26 cellular contexts compared by ENCODE assay signal in the genomic region with DNA sequence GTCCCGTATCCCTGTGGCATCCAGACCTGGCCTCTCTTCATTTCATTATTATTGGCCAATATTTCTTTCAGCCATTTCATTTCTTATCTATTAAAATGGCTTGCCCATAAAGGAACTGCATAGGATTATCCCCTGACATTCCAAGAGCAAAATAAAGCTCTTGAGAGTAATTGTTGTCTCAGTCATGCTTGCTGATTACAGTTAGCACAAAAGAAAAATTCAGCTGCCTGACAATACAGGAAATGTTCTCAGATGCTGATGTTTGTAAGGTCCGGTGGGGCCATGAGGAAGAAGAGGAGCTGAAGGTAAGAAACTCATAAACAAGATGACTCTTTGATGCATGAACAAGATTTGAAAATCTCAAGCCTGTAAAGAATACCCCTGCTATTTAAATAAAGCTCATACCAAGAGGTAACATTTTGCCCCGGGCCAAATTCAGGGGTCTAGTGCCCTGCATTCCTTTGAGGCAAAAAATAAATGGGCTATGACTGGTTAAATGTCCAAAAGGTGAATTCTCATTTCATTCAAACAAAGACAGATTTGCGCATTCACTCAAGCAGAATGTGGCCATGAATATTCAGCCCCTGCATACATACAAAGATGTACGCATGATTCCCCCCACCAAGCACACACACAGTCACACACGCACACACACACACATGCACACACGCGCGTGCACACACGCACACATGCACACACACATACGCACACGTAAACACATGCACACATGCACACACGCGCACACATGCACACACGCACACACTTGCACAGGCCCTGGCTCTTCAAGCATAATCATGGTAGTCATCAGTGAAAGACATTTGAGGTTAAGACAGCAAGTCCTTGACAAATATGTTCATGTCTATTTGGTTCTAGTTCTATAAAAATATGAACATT. TPM values are rescaled to one million over a fixed set of nuclear protein-coding genes. Genes with fewer than 3 reads are reported as not detected.
DNase-seq lines count a peak whose midpoint lies in the region; ATAC-seq and TF ChIP-seq lines count a peak whose summit lies in the region.
"Had no signal": no experiment of that assay in that cellular context is flagged by ENCODE, and none has a peak within 500 bp of the region (broad histone marks: within the 10 kb centered on the region; RNA-seq: fewer than 3 reads in every experiment).

No MANE protein-coding gene starts in this region.

- in situ Hi-C loops in IMR-90 (cut with MboI; ENCODE audit: low sequenced_read_pairs), result no loop called here

- POLR2A ChIA-PET in IMR-90 (lab: Charles Lee; ENCODE audit: unreplicated experiment), result no interaction called here

- H4K8ac ChIP-seq in IMR-90 (ENCODE audit: low read depth in 2 of 2, low read length in 2 of 2), result peak overlapping the region in 1 of 2 experiments; percentile 10; a peak in 1 of 4 replicates

- no peak overlapping the region for H3K27ac ChIP-seq in IMR-90 (ENCODE audit: insufficient read depth, low read length)
- H3K27ac ChIP-seq in epithelial cell of prostate, result peak overlapping the region; percentile 63
- H3K27ac ChIP-seq in neural cell (ENCODE audit: low read length), result no peak overlapping the region
- H3K27ac ChIP-seq in sigmoid colon, result no peak overlapping the region
- H3K27ac ChIP-seq: left ventricle myocardium inferior, Peyer's patch, thoracic aorta had no signal

- H3K9me2 ChIP-seq in neural cell (ENCODE audit: insufficient read depth, low read length), result no peaks in the 10 kb centered on the region

- no peak overlapping the region for H3K4me3 ChIP-seq in IMR-90 (ENCODE audit: insufficient read depth, low read depth, low read length)
- H3K4me3 ChIP-seq in neural cell (ENCODE audit: low read length), result no peak overlapping the region
- H3K4me3 ChIP-seq in sigmoid colon, result no peak overlapping the region
- H3K4me3 ChIP-seq: GM23248, heart right ventricle, left ventricle myocardium inferior, Peyer's patch, thoracic aorta had no signal

- no peak overlapping the region for H2AFZ ChIP-seq in IMR-90 (replicated peaks; ENCODE audit: low read length, poor library complexity)
- H2AFZ ChIP-seq in neural cell (ENCODE audit: low read depth, low read length), result peak overlapping the region; percentile 37
- H2AFZ ChIP-seq: GM23248 had no signal

- no peak overlapping the region for H3K27ac Mint-ChIP-seq in chondrocyte (ENCODE audit: unreplicated experiment)

- H3K36me3 Mint-ChIP-seq in chondrocyte (ENCODE audit: low read depth), result no peaks in the 10 kb centered on the region
- H3K36me3 Mint-ChIP-seq: brain had no signal

- H2BK20ac ChIP-seq in IMR-90 (ENCODE audit: low read depth, low read length), result peak overlapping the region; percentile 27; the same call in 1 of the 2 replicates

- H3K56ac ChIP-seq in IMR-90 (ENCODE audit: extremely low read depth, insufficient read depth, low read length), result no peak overlapping the region

- H3K9ac ChIP-seq in IMR-90 (ENCODE audit: low read depth, low read length) (no peak overlapping the region), neural cell (ENCODE audit: low read length) (no peak overlapping the region)
- H3K9ac ChIP-seq: GM23248 had no signal

- intact Hi-C loops in IMR-90 (cut with micrococcal nuclease) (no loop called here), sigmoid colon (cut with DNase I) (no loop called here)

- no CpG with 5 or more reads among the region's 15 CpGs for WGBS in IMR-90 (ENCODE audit: extremely low coverage in 2 of 2, insufficient read length in 1 of 2), 2 experiments
- WGBS in sigmoid colon, 2 donors, result 86 to 87% methylated on average over 15 of the region's 15 CpGs

- no peaks in the 10 kb centered on the region for H3K9me3 ChIP-seq in IMR-90 (ENCODE audit: control insufficient read depth, insufficient read depth, low read length)
- no peaks in the 10 kb centered on the region for H3K9me3 ChIP-seq in neural cell (ENCODE audit: low read length)
- no peaks in the 10 kb centered on the region for H3K9me3 ChIP-seq in sigmoid colon
- H3K9me3 ChIP-seq: heart right ventricle, left ventricle myocardium inferior, Peyer's patch, thoracic aorta had no signal

- H3K27me3 ChIP-seq in IMR-90 (ENCODE audit: control insufficient read depth, insufficient read depth, low read length), result no peaks in the 10 kb centered on the region
- no peaks in the 10 kb centered on the region for H3K27me3 ChIP-seq in neural cell (ENCODE audit: insufficient read depth, low read depth, low read length)
- H3K27me3 ChIP-seq in sigmoid colon, result peaks cover 0 to 12% (median 9%) of the 10 kb centered on the region in 3 donors
- H3K27me3 ChIP-seq: heart right ventricle, Peyer's patch had no signal

- H4K5ac ChIP-seq in IMR-90 (ENCODE audit: low read depth, low read length), result peak overlapping the region; percentile 11; the same call in 1 of the 2 replicates

- H3K36me3 ChIP-seq in IMR-90 (ENCODE audit: control insufficient read depth, insufficient read depth, low read length) (no peaks in the 10 kb centered on the region), neural cell (ENCODE audit: insufficient read depth, low read length) (no peaks in the 10 kb centered on the region), sigmoid colon (no peaks in the 10 kb centered on the region)
- H3K36me3 ChIP-seq: heart right ventricle, left ventricle myocardium inferior, Peyer's patch, thoracic aorta had no signal

- peaks cover 14% of the 10 kb centered on the region for H3K9me1 ChIP-seq in IMR-90 (ENCODE audit: insufficient read depth, low read length)

- H3K79me1 ChIP-seq in IMR-90 (ENCODE audit: low read depth in 1 of 2, low read length in 2 of 2), result no peaks in the 10 kb centered on the region

- no peaks in the 10 kb centered on the region for H3K27me3 Mint-ChIP-seq in chondrocyte (ENCODE audit: low read depth)

- CTCF ChIA-PET in IMR-90 (lab: Yijun Ruan, JAX), result interaction anchor here (0.6 kb wide), 1 partner anchor 28 kb away, joined by 3 read pairs; no protein-coding TSS in a partner anchor

- H3K4me2 ChIP-seq in IMR-90 (ENCODE audit: low read depth, low read length) (no peak overlapping the region), neural cell (ENCODE audit: low read length) (no peak overlapping the region)

- no peak overlapping the region for H3K4me3 Mint-ChIP-seq in chondrocyte (ENCODE audit: unreplicated experiment)
- H3K4me3 Mint-ChIP-seq: brain had no signal

- H2BK15ac ChIP-seq in IMR-90 (ENCODE audit: low read depth, low read length), result 0 out of 3 replicates have a peak overlapping the region, but pooled peaks have one; percentile 7

- H3F3A ChIP-seq in neural cell (ENCODE audit: insufficient read depth, low read length, poor library complexity, severe bottlenecking), result no peaks in the 10 kb centered on the region

- dilution Hi-C loops in IMR-90 (cut with HindIII; ENCODE audit: low sequenced_read_pairs, unreplicated experiment), result no loop called here

- peak overlapping the region; percentile 48; the same call in 1 of the 2 replicates for H2BK120ac ChIP-seq in IMR-90 (ENCODE audit: low read depth, low read length)

- TF ChIP-seq RAD21 in IMR-90 (IDR thresholded peaks at IDR 0.05; ENCODE audit: low read length) (no peak), neural cell (conservative IDR thresholded peaks at IDR 0.05) (no peak)

- TF ChIP-seq EP300 in neural cell (conservative IDR thresholded peaks at IDR 0.05; ENCODE audit: poor library complexity, severe bottlenecking), result no peak
- no peak for TF ChIP-seq EP300 in sigmoid colon (IDR thresholded peaks at IDR 0.05)

- no peak for ATAC-seq in IMR-90 (ENCODE audit: low read depth)
- ATAC-seq: heart right ventricle; stimulated activated naive CD8-positive, alpha-beta T cell treated with anti-CD3 and anti-CD28 coated beads, Interleukin-15, Interleukin-2, amounts not matched to agents 100 U/mL and 50 U/mL, for 24 hours had no signal

- H3K9me3 Mint-ChIP-seq in chondrocyte (ENCODE audit: low read depth), result no peaks in the 10 kb centered on the region
- H3K9me3 Mint-ChIP-seq: brain had no signal

- H4K20me1 ChIP-seq in IMR-90 (ENCODE audit: insufficient read depth, low read length) (no peaks in the 10 kb centered on the region), neural cell (ENCODE audit: insufficient read depth) (no peaks in the 10 kb centered on the region)

- peaks cover 13% of the 10 kb centered on the region for H3K4me1 ChIP-seq in IMR-90 (ENCODE audit: control insufficient read depth, insufficient read depth, low read length)
- peaks cover 0 to 11% (median 5%) of the 10 kb centered on the region in 4 donors for H3K4me1 ChIP-seq in sigmoid colon
- H3K4me1 ChIP-seq: Peyer's patch had no signal

- peak overlapping the region; percentile 77 for H2AK5ac ChIP-seq in IMR-90 (ENCODE audit: low read depth, low read length)

- TF ChIP-seq CTCF in IMR-90 (conservative IDR thresholded peaks at IDR 0.05; ENCODE audit: low read depth, low read length) (no peak), neural cell (IDR thresholded peaks at IDR 0.05; ENCODE audit: poor library complexity, severe bottlenecking) (no peak), chondrocyte (IDR thresholded peaks at IDR 0.05) (no peak), sigmoid colon (IDR thresholded peaks at IDR 0.05) (no peak)

- no peak overlapping the region for H2BK5ac ChIP-seq in IMR-90 (ENCODE audit: low read depth, low read length, poor library complexity, severe bottlenecking)

- BruUV-seq in IMR-90 (replicated peaks; lab: Mats Ljungman, UMichigan), result no TSS peak

- peak overlapping the region; percentile 28; the same call in 1 of the 2 replicates for H3K4ac ChIP-seq in IMR-90 (ENCODE audit: low read depth, low read length)

- no peak overlapping the region for H2AK9ac ChIP-seq in IMR-90 (replicated peaks; ENCODE audit: low read depth, low read length, poor library complexity)

- no peak overlapping the region for H3K23ac ChIP-seq in IMR-90 (ENCODE audit: low read depth, low read length)

- H3K4me1 Mint-ChIP-seq in chondrocyte (ENCODE audit: low read depth), result peaks cover 77% of the 10 kb centered on the region

- no peak for TF ChIP-seq POLR2A in IMR-90 (IDR thresholded peaks at IDR 0.05; ENCODE audit: low read depth, low read length)
- TF ChIP-seq POLR2A in sigmoid colon (IDR thresholded peaks at IDR 0.05), result no peak

- no peak overlapping the region for H4K91ac ChIP-seq in IMR-90 (ENCODE audit: insufficient read depth, low read depth, low read length)

- DNase-seq in IMR-90 (no peak), epithelial cell of prostate (ENCODE audit: low read depth, low spot score) (no peak), NCI-H748 treated with DMSO at 0.1 percent for 48 hours (lab: John Stamatoyannopoulos, UW) (no peak), chondrocyte (ENCODE audit: low spot score) (no peak), sigmoid colon (no peak)
- DNase-seq in stimulated activated CD4-positive, alpha-beta T cell treated with anti-CD3 and anti-CD28 coated beads, Interleukin-4, amount 100 ng/mL, for 1 hour, result no peak
- DNase-seq: activated CD4-positive, CD25-positive, alpha-beta regulatory T cell treated with anti-CD3 and anti-CD28 coated beads, Interleukin-2, amount 50 U/mL, for 72 hours; activated effector memory CD4-positive, alpha-beta T cell treated with anti-CD3 and anti-CD28 coated beads, Interleukin-2, amount 50 U/mL, for 16 hours; AML-193; DMS53; erythroblast; foreskin fibroblast; GM23248; heart right ventricle; Kasumi-1; left ventricle myocardium inferior; MV-4-11; NCI-H1694; NCI-H524 treated with DMSO at 0.1 percent for 48 hours; Peyer's patch; stimulated activated naive CD8-positive, alpha-beta T cell treated with anti-CD3 and anti-CD28 coated beads, Interleukin-15, Interleukin-2, amounts not matched to agents 100 U/mL and 50 U/mL, for 24 hours had no signal

- no peaks in the 10 kb centered on the region for H3K79me2 ChIP-seq in neural cell (replicated peaks; ENCODE audit: insufficient read depth, low read length)

- H3K18ac ChIP-seq in IMR-90 (ENCODE audit: low read depth, low read length), result peak overlapping the region; percentile 32; the same call in 1 of the 2 replicates

- H3K14ac ChIP-seq in IMR-90 (replicated peaks; ENCODE audit: low read depth, low read length), result peak overlapping the region; percentile 38; the same call in 1 of the 2 replicates

RNA-seq across cellular contexts. Expression of a gene that starts 44.8 kb away (rescaled TPM):
- total RNA-seq in IMR-90 (2012; rRNA removed), result under 0.01 TPM in 2 replicates
- 0.07 TPM in 1 of 2 replicates, not detected in the other for polyA plus RNA-seq in IMR-90 (2012; rRNA removed)
- polyA plus RNA-seq in IMR-90 (2012; cell fraction: cytosol; rRNA removed), result not detected in 2 replicates
- 0.11 TPM in 1 of 2 replicates, not detected in the other for polyA plus RNA-seq in IMR-90 (2012; cell fraction: nucleus; rRNA removed; ENCODE audit: low replicate concordance)
- polyA plus RNA-seq in neural cell, result not detected in 2 replicates
- polyA minus RNA-seq in neural cell, result not detected in 2 replicates
- 0.21 to 0.80 TPM (median 0.27 TPM) in 3 replicates for total RNA-seq in chondrocyte
- under 1 TPM in 1 of 4 donors, not detected in 3; 0.49 TPM for total RNA-seq in sigmoid colon
- under 1 TPM in 2 of 3 donors, not detected in 1; 0.22 to 0.60 TPM for polyA plus RNA-seq in sigmoid colon
- total RNA-seq: cerebellum, SK-MEL-5 had no signal
